8 cellular contexts compared by ENCODE assay signal in genomic region chr10:119596537-119597404, GRCh38. TPM values are rescaled to one million over a fixed set of nuclear protein-coding genes. Genes with fewer than 3 reads are reported as not detected.
DNase-seq lines count a peak whose midpoint lies in the region; ATAC-seq and TF ChIP-seq lines count a peak whose summit lies in the region.

TSS of gene TIAL1 (minus strand) at chr10:119596964. CDS start at chr10:119596465, 499 bp downstream.

- no peaks in the 10 kb centered on the region for H3K9me3 Mint-ChIP-seq in activated CD4-positive, alpha-beta T cell treated with anti-CD3 and anti-CD28 coated beads, Interleukin-2, amount 10 ng/mL, durations not matched to agents 7 days and 5 days

- H3K27ac ChIP-seq in BLaER1 (peak within 1 kb of the TSS; percentile 94), coronary artery (peak within 1 kb of the TSS; percentile 94 to 95), layer of hippocampus (ENCODE audit: low read depth, low read length) (peak within 1 kb of the TSS; percentile 98)

- peak within 1 kb of the TSS; percentile 99 for H3K4me3 Mint-ChIP-seq in activated CD4-positive, alpha-beta T cell treated with anti-CD3 and anti-CD28 coated beads, Interleukin-2, amount 10 ng/mL, durations not matched to agents 7 days and 5 days

- peaks cover 10% of the 10 kb centered on the region; the same call in 1 of the 2 replicates for H3K9me3 ChIP-seq in BLaER1

- H3K27me3 ChIP-seq in BLaER1 (no peaks in the 10 kb centered on the region), layer of hippocampus (ENCODE audit: control insufficient read depth, insufficient read depth, low read length) (no peaks in the 10 kb centered on the region)

- peak within 1 kb of the TSS; percentile 92 for H3K4me2 ChIP-seq in BLaER1

- H3K4me1 Mint-ChIP-seq in activated CD4-positive, alpha-beta T cell treated with anti-CD3 and anti-CD28 coated beads, Interleukin-2, amount 10 ng/mL, durations not matched to agents 7 days and 5 days: peaks cover 49% of the 10 kb centered on the region

- peak; percentile 79 for ATAC-seq in GM19328 (IDR thresholded peaks at IDR 0.05; ENCODE audit: unreplicated experiment)
- peak; percentile 83 for ATAC-seq in HG03520 (IDR thresholded peaks at IDR 0.05; ENCODE audit: unreplicated experiment)

- peaks cover 11% of the 10 kb centered on the region; the same call in 1 of the 2 replicates for H3K36me3 ChIP-seq in BLaER1

- CTCF ChIA-PET in activated CD4-positive, alpha-beta T cell treated with anti-CD3 and anti-CD28 coated beads, Interleukin-2, amount 10 ng/mL, durations not matched to agents 7 days and 5 days (lab: Charles Lee): interaction anchor here (0.9 kb wide), 1 partner anchor 14 kb away, joined by 3 read pairs; no protein-coding TSS in a partner anchor

- H3K4me3 ChIP-seq in BLaER1 (peak within 1 kb of the TSS; percentile 93), coronary artery (peak within 1 kb of the TSS; percentile 96)

- no peaks in the 10 kb centered on the region for H3K27me3 Mint-ChIP-seq in activated CD4-positive, alpha-beta T cell treated with anti-CD3 and anti-CD28 coated beads, Interleukin-2, amount 10 ng/mL, durations not matched to agents 7 days and 5 days

- peak within 1 kb of the TSS; percentile 96 for H3K9ac ChIP-seq in BLaER1

- H4K20me1 ChIP-seq in BLaER1: peaks cover 39% of the 10 kb centered on the region

- POLR2A ChIA-PET in activated CD4-positive, alpha-beta T cell treated with anti-CD3 and anti-CD28 coated beads, Interleukin-2, amount 10 ng/mL, durations not matched to agents 7 days and 5 days (lab: Charles Lee): no interaction called here

- peak within 1 kb of the TSS; percentile 95 for H3K27ac Mint-ChIP-seq in activated CD4-positive, alpha-beta T cell treated with anti-CD3 and anti-CD28 coated beads, Interleukin-2, amount 10 ng/mL, durations not matched to agents 7 days and 5 days

- H3K4me1 ChIP-seq in BLaER1: peaks cover 47% of the 10 kb centered on the region

- no peak for TF ChIP-seq CTCF in coronary artery (IDR thresholded peaks at IDR 0.05)

- DNase-seq in NCI-H69 (lab: John Stamatoyannopoulos, UW) (peak; percentile 98), coronary artery (ENCODE audit: low spot score) (peak; percentile 98)
- DNase-seq in activated CD4-positive, alpha-beta T cell treated with anti-CD3 and anti-CD28 coated beads, Interleukin-2, amount 10 ng/mL, durations not matched to agents 7 days and 5 days: peak; percentile 96
- peak; percentile 82 to 83 for DNase-seq in stimulated activated CD4-positive, alpha-beta T cell treated with anti-CD3 and anti-CD28 coated beads, Interleukin-1b, Interleukin-23, amount 100 ng/mL, for 4 hours (ENCODE audit: low read depth in 2 of 2)

- H3K36me3 Mint-ChIP-seq in activated CD4-positive, alpha-beta T cell treated with anti-CD3 and anti-CD28 coated beads, Interleukin-2, amount 10 ng/mL, durations not matched to agents 7 days and 5 days (ENCODE audit: low read depth): peaks cover 32% of the 10 kb centered on the region

RNA-seq across cellular contexts. Expression of gene TIAL1, which starts in this region (rescaled TPM):
- 100 to 1,000 TPM; 166 to 174 TPM for total RNA-seq in activated CD4-positive, alpha-beta T cell treated with anti-CD3 and anti-CD28 coated beads, Interleukin-2, amount 10 ng/mL, durations not matched to agents 7 days and 5 days

Comparison
In these comparisons a context has a peak if more than half of its experiments do, and no peak if none do; other contexts are left out.
1. Peak in every context shown above with its lines: DNase-seq, ATAC-seq, H3K4me3 ChIP-seq and H3K27ac ChIP-seq.